Comparison of ENCODE assay signal across 17 cellular contexts in genomic region chr12:85821216-85821615, GRCh38. TPM values are rescaled to one million over a fixed set of nuclear protein-coding genes. Genes with fewer than 3 reads are reported as not detected.
DNase-seq lines count a peak whose midpoint lies in the region; ATAC-seq, FAIRE-seq and TF ChIP-seq lines count a peak whose summit lies in the region.
"Had no signal": no experiment of that assay in that cellular context is flagged by ENCODE, and none has a peak within 500 bp of the region (broad histone marks: within the 10 kb centered on the region; RNA-seq: fewer than 3 reads in every experiment).

No MANE protein-coding gene starts in this region.

- H3K79me2 ChIP-seq in SK-N-SH (ENCODE audit: insufficient read depth): no peaks in the 10 kb centered on the region
- no peaks in the 10 kb centered on the region for H3K79me2 ChIP-seq in endothelial cell of umbilical vein (ENCODE audit: control insufficient read depth, insufficient read depth, low read length)

- TF ChIP-seq POLR2A in endothelial cell of umbilical vein (IDR thresholded peaks at IDR 0.05; ENCODE audit: low read depth, low read length): no peak

- dilution Hi-C loops in endothelial cell of umbilical vein (cut with MboI; ENCODE audit: extremely low pct_ligation_motif_present, low sequenced_read_pairs): no loop called here

- no peak overlapping the region for H3K4me3 Mint-ChIP-seq in mesothelial cell of epicardium
- H3K4me3 Mint-ChIP-seq: H9 had no signal

- H4K20me1 ChIP-seq in SK-N-SH (ENCODE audit: insufficient read depth) (no peaks in the 10 kb centered on the region), endothelial cell of umbilical vein (replicated peaks; ENCODE audit: control insufficient read depth, extremely low read depth, insufficient read depth, low read length) (no peaks in the 10 kb centered on the region)
- H4K20me1 ChIP-seq: BLaER1 treated with 17β-estradiol and CSF1 and Interleukin-3, amounts not matched to agents 10 nM and 100 nM had no signal

- TF ChIP-seq RAD21 in SK-N-SH (IDR thresholded peaks at IDR 0.05; ENCODE audit: low read length): no peak

- no peak for TF ChIP-seq CTCF in SK-N-SH (IDR thresholded peaks at IDR 0.05)
- TF ChIP-seq CTCF in endothelial cell of umbilical vein (IDR thresholded peaks at IDR 0.05; ENCODE audit: extremely low read depth in 1 of 2, insufficient read depth in 1 of 2, low read depth in 1 of 2, low read length in 2 of 2): no peak
- TF ChIP-seq CTCF in mesothelial cell of epicardium (IDR thresholded peaks at IDR 0.05; ENCODE audit: unreplicated experiment): no peak

- no peaks in the 10 kb centered on the region for H3K27me3 ChIP-seq in SK-N-SH (ENCODE audit: insufficient read depth)
- no peaks in the 10 kb centered on the region for H3K27me3 ChIP-seq in endothelial cell of umbilical vein (ENCODE audit: control insufficient read depth in 2 of 2, insufficient read depth in 2 of 2, low read length in 2 of 2)
- H3K27me3 ChIP-seq: BLaER1 treated with 17β-estradiol and CSF1 and Interleukin-3, amounts not matched to agents 10 nM and 100 nM had no signal

- H3K36me3 ChIP-seq in SK-N-SH (replicated peaks in 1 of 2; ENCODE audit: control insufficient read depth in 1 of 2, insufficient read depth in 2 of 2, low read length in 1 of 2) (no peaks in the 10 kb centered on the region), endothelial cell of umbilical vein (ENCODE audit: control insufficient read depth in 2 of 2, extremely low read depth in 1 of 2, insufficient read depth in 2 of 2, low read length in 2 of 2) (no peaks in the 10 kb centered on the region)
- H3K36me3 ChIP-seq: BLaER1 treated with 17β-estradiol and CSF1 and Interleukin-3, amounts not matched to agents 10 nM and 100 nM had no signal

- peak overlapping the region; percentile 85 for H3K27ac Mint-ChIP-seq in mesothelial cell of epicardium
- H3K27ac Mint-ChIP-seq: CD4-positive, CD25-positive, alpha-beta regulatory T cell; H9 had no signal

- BruUV-seq in endothelial cell of umbilical vein (replicated peaks; lab: Mats Ljungman, UMichigan): no TSS peak

- H3K9me1 ChIP-seq in endothelial cell of umbilical vein (replicated peaks; ENCODE audit: control insufficient read depth, extremely low read depth, insufficient read depth, low read length): no peaks in the 10 kb centered on the region

- peaks cover 23% of the 10 kb centered on the region for H3K4me1 Mint-ChIP-seq in mesothelial cell of epicardium
- H3K4me1 Mint-ChIP-seq: CD4-positive, CD25-positive, alpha-beta regulatory T cell had no signal

- no peak overlapping the region for H3K4me2 ChIP-seq in SK-N-SH
- peak overlapping the region; percentile 74 for H3K4me2 ChIP-seq in endothelial cell of umbilical vein (ENCODE audit: insufficient read depth, low read length)
- H3K4me2 ChIP-seq: BLaER1 treated with 17β-estradiol and CSF1 and Interleukin-3, amounts not matched to agents 10 nM and 100 nM had no signal

- H3K9ac ChIP-seq in SK-N-SH: no peak overlapping the region
- peak overlapping the region; percentile 25 for H3K9ac ChIP-seq in endothelial cell of umbilical vein (replicated peaks; ENCODE audit: extremely low read depth, insufficient read depth, low read length)
- H3K9ac ChIP-seq: BLaER1 treated with 17β-estradiol and CSF1 and Interleukin-3, amounts not matched to agents 10 nM and 100 nM had no signal

- peaks cover 15% of the 10 kb centered on the region for H3F3A ChIP-seq in SK-N-SH (replicated peaks; ENCODE audit: insufficient read depth)

- POLR2A ChIA-PET in SK-N-SH (lab: Yijun Ruan, JAX) (no interaction called here), endothelial cell of umbilical vein (lab: Charles Lee) (interaction anchor here (1.6 kb wide), 1 partner anchor 10 kb away, joined by 5 read pairs; no protein-coding TSS in a partner anchor)

- H3K36me3 Mint-ChIP-seq in mesothelial cell of epicardium: peaks cover 4% of the 10 kb centered on the region
- H3K36me3 Mint-ChIP-seq: CD4-positive, CD25-positive, alpha-beta regulatory T cell had no signal

- H3K4me1 ChIP-seq in SK-N-SH (ENCODE audit: control insufficient read depth in 1 of 2, insufficient read depth in 2 of 2, low read depth in 1 of 2, low read length in 1 of 2) (no peaks in the 10 kb centered on the region), endothelial cell of umbilical vein (ENCODE audit: control insufficient read depth, extremely low read depth, insufficient read depth, low read length) (peaks cover 22% of the 10 kb centered on the region)
- H3K4me1 ChIP-seq: BLaER1 treated with 17β-estradiol and CSF1 and Interleukin-3, amounts not matched to agents 10 nM and 100 nM had no signal

- no peak for ATAC-seq in SK-N-SH treated with all-trans-retinoic acid at 6 μM for 48 hours
- no peak for ATAC-seq in GM18858 (IDR thresholded peaks at IDR 0.05; ENCODE audit: unreplicated experiment)
- no peak for ATAC-seq in HG02610 (IDR thresholded peaks at IDR 0.05; ENCODE audit: unreplicated experiment)
- no peak for ATAC-seq in HG03280 (IDR thresholded peaks at IDR 0.05; ENCODE audit: unreplicated experiment)
- ATAC-seq: GM12878 had no signal

- H3K27ac ChIP-seq in SK-N-SH (ENCODE audit: low read depth in 2 of 2, low read length in 1 of 2) (peak overlapping the region in 1 of 2 experiments; percentile 20; a peak in 1 of 4 replicates), endothelial cell of umbilical vein (ENCODE audit: insufficient read depth, low read depth, low read length) (peak overlapping the region; percentile 52)
- H3K27ac ChIP-seq: 22Rv1; BLaER1 treated with 17β-estradiol and CSF1 and Interleukin-3, amounts not matched to agents 10 nM and 100 nM had no signal

- H3K9me3 Mint-ChIP-seq in mesothelial cell of epicardium: peaks cover 4% of the 10 kb centered on the region
- H3K9me3 Mint-ChIP-seq: H9 had no signal

- H3K9me2 ChIP-seq in SK-N-SH: no peaks in the 10 kb centered on the region

- FAIRE-seq in endothelial cell of umbilical vein (lab: Jason Lieb, UNC): no peak
- FAIRE-seq: GM12878 had no signal

- no peak for TF ChIP-seq EP300 in SK-N-SH (IDR thresholded peaks at IDR 0.05; ENCODE audit: borderline replicate concordance in 1 of 2, low read depth in 1 of 2, low read length in 1 of 2)

- H3K9me3 ChIP-seq in SK-N-SH: no peaks in the 10 kb centered on the region
- no peaks in the 10 kb centered on the region for H3K9me3 ChIP-seq in endothelial cell of umbilical vein (replicated peaks; ENCODE audit: control insufficient read depth, insufficient read depth, low read length)
- H3K9me3 ChIP-seq: BLaER1 treated with 17β-estradiol and CSF1 and Interleukin-3, amounts not matched to agents 10 nM and 100 nM had no signal

- intact Hi-C loops in endothelial cell of umbilical vein (cut with micrococcal nuclease): loop anchor here (1.0 to 5.0 kb wide), 2 partner anchors 99 to 195 kb away; no protein-coding TSS in a partner anchor

- H3K4me3 ChIP-seq in SK-N-SH (ENCODE audit: low read depth in 2 of 2, low read length in 1 of 2) (no peak overlapping the region), endothelial cell of umbilical vein (replicated peaks in 1 of 3; ENCODE audit: insufficient read depth in 1 of 3, low read depth in 1 of 3, low read length in 3 of 3) (no peak overlapping the region)
- H3K4me3 ChIP-seq: BLaER1 treated with 17β-estradiol and CSF1 and Interleukin-3, amounts not matched to agents 10 nM and 100 nM; GM12878 had no signal

- no peaks in the 10 kb centered on the region for H3K27me3 Mint-ChIP-seq in mesothelial cell of epicardium (ENCODE audit: low read depth)
- H3K27me3 Mint-ChIP-seq: CD4-positive, CD25-positive, alpha-beta regulatory T cell had no signal

- DNase-seq in SK-N-SH (no peak), endothelial cell of umbilical vein (ENCODE audit: low read depth, low spot score) (peak; percentile 77), mesothelial cell of epicardium (ENCODE audit: low spot score in 2 of 2, unreplicated experiment in 2 of 2) (no peak), glomerular visceral epithelial cell (ENCODE audit: extremely low spot score) (no peak)
- DNase-seq: ACHN; CD4-positive, CD25-positive, alpha-beta regulatory T cell; DMS79; GOT3; H9 had no signal

- CTCF ChIA-PET in SK-N-SH (lab: Yijun Ruan, JAX): interaction anchor here (2.6 kb wide), 1 partner anchor 46 kb away, joined by 11 read pairs; no protein-coding TSS in a partner anchor
- CTCF ChIA-PET in endothelial cell of umbilical vein (lab: Charles Lee): interaction anchor here (0.6 to 2.0 kb wide), 19 partner anchors 9 to 511 kb away, joined by 3 to 23 read pairs (median 4); partner anchors contain the start of gene RASSF9

- H2AFZ ChIP-seq in SK-N-SH (ENCODE audit: low read depth) (peak overlapping the region; percentile 55), endothelial cell of umbilical vein (ENCODE audit: low read depth, low read length) (no peak overlapping the region)

TF ChIP-seq in SK-N-SH treated with all-trans-retinoic acid at 6 μM for 48 hours, 23 proteins besides CTCF, POLR2A, EP300 and RAD21 (continues in another document):
- no peak for TF ChIP-seq CSDC2 (CRISPR knock-in tag; IDR thresholded peaks at IDR 0.05)

RNA-seq across cellular contexts. Expression of gene RASSF9, which starts 15.0 kb away (rescaled TPM):
- polyA plus RNA-seq in SK-N-SH (2012; rRNA removed): 0.21 and 0.32 TPM in 2 replicates
- 0.37 and 0.39 TPM in 2 replicates for polyA plus RNA-seq in SK-N-SH (2012; cell fraction: cytosol; rRNA removed)
- 0.06 and 0.17 TPM in 2 replicates for polyA plus RNA-seq in SK-N-SH (2012; cell fraction: nucleus; rRNA removed)
- total RNA-seq in endothelial cell of umbilical vein: 2.3 and 3.6 TPM in 2 replicates
- polyA plus RNA-seq in endothelial cell of umbilical vein: 1.5 and 2.1 TPM in 2 replicates
- 2.2 and 2.4 TPM in 2 replicates for polyA plus RNA-seq in endothelial cell of umbilical vein (2011; cell fraction: cytosol; rRNA removed)
- 2.8 and 3.4 TPM in 2 replicates for polyA plus RNA-seq in endothelial cell of umbilical vein (2011; cell fraction: nucleus; rRNA removed)
- polyA plus RNA-seq in endothelial cell of umbilical vein (2012): 1.2 and 1.5 TPM in 2 replicates
- 4.3 and 5.0 TPM in 2 replicates for polyA minus RNA-seq in endothelial cell of umbilical vein
- polyA minus RNA-seq in endothelial cell of umbilical vein (2011; cell fraction: cytosol; rRNA and poly(A)+ RNA removed): 5.6 TPM
- 11.7 and 14.3 TPM in 2 replicates for polyA minus RNA-seq in endothelial cell of umbilical vein (2011; cell fraction: nucleus; rRNA and poly(A)+ RNA removed)
- total RNA-seq in mesothelial cell of epicardium: 4.9 to 5.0 TPM (median 5.0 TPM) in 3 replicates
- total RNA-seq: CD4-positive, CD25-positive, alpha-beta regulatory T cell; G401 had no signal
- polyA plus RNA-seq: CD4-positive, CD25-positive, alpha-beta regulatory T cell had no signal

RNA-seq across cellular contexts. Expression of gene NTS, which starts 52.9 kb away (rescaled TPM):
- 31.2 and 46.5 TPM in 2 replicates for polyA plus RNA-seq in SK-N-SH (2012; rRNA removed)
- 60.5 and 75.3 TPM in 2 replicates for polyA plus RNA-seq in SK-N-SH (2012; cell fraction: cytosol; rRNA removed)
- polyA plus RNA-seq in SK-N-SH (2012; cell fraction: nucleus; rRNA removed): 4.6 and 9.2 TPM in 2 replicates
- total RNA-seq in endothelial cell of umbilical vein: not detected in 2 replicates
- not detected in 2 replicates for polyA plus RNA-seq in endothelial cell of umbilical vein
- polyA plus RNA-seq in endothelial cell of umbilical vein (2011; cell fraction: cytosol; rRNA removed): 0.05 TPM in 1 of 2 replicates, not detected in the other
- polyA plus RNA-seq in endothelial cell of umbilical vein (2011; cell fraction: nucleus; rRNA removed): not detected in 2 replicates
- not detected in 2 replicates for polyA plus RNA-seq in endothelial cell of umbilical vein (2012)
- not detected in 2 replicates for polyA minus RNA-seq in endothelial cell of umbilical vein
- 2.5 TPM for polyA minus RNA-seq in endothelial cell of umbilical vein (2011; cell fraction: cytosol; rRNA and poly(A)+ RNA removed)
- polyA minus RNA-seq in endothelial cell of umbilical vein (2011; cell fraction: nucleus; rRNA and poly(A)+ RNA removed): not detected in 2 replicates
- 0.25 TPM in 1 of 3 replicates, not detected in the others for total RNA-seq in mesothelial cell of epicardium
- total RNA-seq: CD4-positive, CD25-positive, alpha-beta regulatory T cell; GM12878 had no signal
- polyA plus RNA-seq: CD4-positive, CD25-positive, alpha-beta regulatory T cell had no signal
